Comparison of ENCODE assay signal across 8 cellular contexts in the genomic region with DNA sequence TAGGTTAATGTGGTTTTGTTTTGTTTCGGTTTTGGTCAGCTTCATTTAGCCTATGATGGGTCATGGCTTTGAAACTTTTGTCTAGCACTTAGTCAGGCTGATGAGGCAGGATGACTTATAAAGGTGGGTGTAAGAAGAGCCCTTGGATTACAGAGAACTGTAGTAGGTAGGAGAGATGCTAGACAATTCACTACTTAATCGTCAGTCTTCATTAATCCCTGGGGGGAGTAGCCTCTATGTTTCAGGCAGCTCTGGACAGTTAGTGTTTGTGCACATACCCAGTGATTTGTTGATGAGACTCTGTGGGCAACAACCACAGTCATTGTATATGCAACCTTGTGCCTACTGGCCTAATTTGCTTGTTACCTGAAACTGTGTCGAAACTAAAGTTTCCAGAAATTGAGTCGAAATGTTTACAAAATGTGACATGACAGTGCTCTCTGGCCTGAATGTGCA.
A peak's percentile ranks its signal among the peaks of the same experiment; 100 is the strongest.
DNase-seq lines count a peak whose midpoint lies in the region; ATAC-seq and TF ChIP-seq lines count a peak whose summit lies in the region.

No MANE protein-coding gene starts in this region.

- H3K27ac ChIP-seq in smooth muscle cell (ENCODE audit: low read depth), result peak overlapping the region; percentile 39

- H3K4me3 ChIP-seq in smooth muscle cell, result no peak overlapping the region

- H3K4me1 ChIP-seq in smooth muscle cell (ENCODE audit: low read depth), result no peaks in the 10 kb centered on the region

- peak overlapping the region; percentile 13 for H3K4me3 Mint-ChIP-seq in activated T-cell treated with anti-CD3 and anti-CD28 coated beads, Interleukin-2, amount 50 U/mL, for 24 hours
- peak overlapping the region in 1 of 2 donors; percentile 71 for H3K4me3 Mint-ChIP-seq in activated T-cell treated with anti-CD3 and anti-CD28 coated beads, Interleukin-2, amount 50 U/mL, for 72 hours
- no peak overlapping the region for H3K4me3 Mint-ChIP-seq in progenitor cell of endocrine pancreas (ENCODE audit: low read depth)

- TF ChIP-seq CTCF in smooth muscle cell (IDR thresholded peaks at IDR 0.05; ENCODE audit: borderline replicate concordance, insufficient read depth, poor library complexity, severe bottlenecking) (no peak), progenitor cell of endocrine pancreas (IDR thresholded peaks at IDR 0.05; ENCODE audit: unreplicated experiment) (no peak)

- H3K9ac ChIP-seq in smooth muscle cell (ENCODE audit: low read depth), result no peak overlapping the region

- no peak for DNase-seq in activated T-cell treated with anti-CD3 and anti-CD28 coated beads, Interleukin-2, amount 50 U/mL, for 24 hours
- no peak for DNase-seq in activated T-cell treated with anti-CD3 and anti-CD28 coated beads, Interleukin-2, amount 50 U/mL, for 1 hour
- peak; percentile 36 to 47 for DNase-seq in activated T-cell treated with anti-CD3 and anti-CD28 coated beads, Interleukin-2, amount 50 U/mL, for 72 hours
- no peak for DNase-seq in smooth muscle cell (lab: John Stamatoyannopoulos, UW; ENCODE audit: unreplicated experiment)
- no peak for DNase-seq in progenitor cell of endocrine pancreas (ENCODE audit: low spot score, unreplicated experiment)
- DNase-seq in erythroblast (lab: John Stamatoyannopoulos, UW), result no peak
- DNase-seq in NCI-H1105 treated with DMSO at 0.1 percent for 48 hours (lab: John Stamatoyannopoulos, UW), result no peak

- no peaks in the 10 kb centered on the region for H4K20me1 ChIP-seq in smooth muscle cell (ENCODE audit: low read depth)

- peaks cover 8% of the 10 kb centered on the region for H3K36me3 ChIP-seq in smooth muscle cell (ENCODE audit: low read depth)

- no peak for TF ChIP-seq POLR2A in erythroblast (IDR thresholded peaks at IDR 0.05; ENCODE audit: low read length)

- H3K36me3 Mint-ChIP-seq in activated T-cell treated with anti-CD3 and anti-CD28 coated beads, Interleukin-2, amount 50 U/mL, for 24 hours (ENCODE audit: low read depth), result peaks cover 86% of the 10 kb centered on the region
- peaks cover 14 to 18% of the 10 kb centered on the region in 2 donors for H3K36me3 Mint-ChIP-seq in activated T-cell treated with anti-CD3 and anti-CD28 coated beads, Interleukin-2, amount 50 U/mL, for 72 hours (ENCODE audit: insufficient read depth in 2 of 2)
- H3K36me3 Mint-ChIP-seq in progenitor cell of endocrine pancreas (ENCODE audit: insufficient read depth), result peaks cover 20% of the 10 kb centered on the region

- H3K9me3 ChIP-seq in smooth muscle cell (replicated peaks; ENCODE audit: low read depth), result no peaks in the 10 kb centered on the region

- H3K27me3 ChIP-seq in smooth muscle cell (ENCODE audit: low read depth), result no peaks in the 10 kb centered on the region

- no peaks in the 10 kb centered on the region for H3K9me3 Mint-ChIP-seq in activated T-cell treated with anti-CD3 and anti-CD28 coated beads, Interleukin-2, amount 50 U/mL, for 24 hours
- H3K9me3 Mint-ChIP-seq in activated T-cell treated with anti-CD3 and anti-CD28 coated beads, Interleukin-2, amount 50 U/mL, for 72 hours, result peaks cover 0 to 3% of the 10 kb centered on the region in 2 donors
- H3K9me3 Mint-ChIP-seq in progenitor cell of endocrine pancreas (ENCODE audit: low read depth), result no peaks in the 10 kb centered on the region

- H3K79me2 ChIP-seq in smooth muscle cell (ENCODE audit: low read depth), result no peaks in the 10 kb centered on the region

- H3F3A ChIP-seq in smooth muscle cell (ENCODE audit: low read depth), result peaks cover 14% of the 10 kb centered on the region

- H2AFZ ChIP-seq in smooth muscle cell (ENCODE audit: low read depth), result no peak overlapping the region

- peak; percentile 99 for ATAC-seq in HG02870 (IDR thresholded peaks at IDR 0.05; ENCODE audit: unreplicated experiment)
- ATAC-seq in activated T-cell treated with anti-CD3 and anti-CD28 coated beads, Interleukin-2, amount 50 U/mL, for 72 hours (replicated peaks in 1 of 2), result peak; percentile 98 to 99

- H3K27me3 Mint-ChIP-seq in activated T-cell treated with anti-CD3 and anti-CD28 coated beads, Interleukin-2, amount 50 U/mL, for 24 hours, result no peaks in the 10 kb centered on the region
- H3K27me3 Mint-ChIP-seq in activated T-cell treated with anti-CD3 and anti-CD28 coated beads, Interleukin-2, amount 50 U/mL, for 72 hours (ENCODE audit: low read depth), result no peaks in the 10 kb centered on the region
- H3K27me3 Mint-ChIP-seq in progenitor cell of endocrine pancreas, result no peaks in the 10 kb centered on the region

- H3K4me1 Mint-ChIP-seq in activated T-cell treated with anti-CD3 and anti-CD28 coated beads, Interleukin-2, amount 50 U/mL, for 24 hours (ENCODE audit: low read depth), result peaks cover 51% of the 10 kb centered on the region
- H3K4me1 Mint-ChIP-seq in activated T-cell treated with anti-CD3 and anti-CD28 coated beads, Interleukin-2, amount 50 U/mL, for 72 hours (ENCODE audit: low read depth), result peaks cover 22% of the 10 kb centered on the region
- peaks cover 5% of the 10 kb centered on the region for H3K4me1 Mint-ChIP-seq in progenitor cell of endocrine pancreas (ENCODE audit: low read depth)

- H3K4me2 ChIP-seq in smooth muscle cell, result peak overlapping the region; percentile 0

- WGBS in smooth muscle cell (ENCODE audit: low lambda C conversion rate), result 70% methylated on average over 4 of the region's 4 CpGs

- H3K27ac Mint-ChIP-seq in activated T-cell treated with anti-CD3 and anti-CD28 coated beads, Interleukin-2, amount 50 U/mL, for 24 hours, result peak overlapping the region; percentile 88
- H3K27ac Mint-ChIP-seq in activated T-cell treated with anti-CD3 and anti-CD28 coated beads, Interleukin-2, amount 50 U/mL, for 72 hours, result peak overlapping the region; percentile 82
- H3K27ac Mint-ChIP-seq in progenitor cell of endocrine pancreas, result no peak overlapping the region

Comparison
In these comparisons a context has a peak if more than half of its experiments do, and no peak if none do; other contexts are left out.
1. DNase-seq: peak in activated T-cell treated with anti-CD3 and anti-CD28 coated beads, Interleukin-2, amount 50 U/mL, for 72 hours (2 of 2); none in activated T-cell treated with anti-CD3 and anti-CD28 coated beads, Interleukin-2, amount 50 U/mL, for 24 hours (single experiment), activated T-cell treated with anti-CD3 and anti-CD28 coated beads, Interleukin-2, amount 50 U/mL, for 1 hour (single experiment), smooth muscle cell (single experiment), progenitor cell of endocrine pancreas (single experiment), erythroblast (0 of 2) and NCI-H1105 treated with DMSO at 0.1 percent for 48 hours (single experiment).